In the genomic region with DNA sequence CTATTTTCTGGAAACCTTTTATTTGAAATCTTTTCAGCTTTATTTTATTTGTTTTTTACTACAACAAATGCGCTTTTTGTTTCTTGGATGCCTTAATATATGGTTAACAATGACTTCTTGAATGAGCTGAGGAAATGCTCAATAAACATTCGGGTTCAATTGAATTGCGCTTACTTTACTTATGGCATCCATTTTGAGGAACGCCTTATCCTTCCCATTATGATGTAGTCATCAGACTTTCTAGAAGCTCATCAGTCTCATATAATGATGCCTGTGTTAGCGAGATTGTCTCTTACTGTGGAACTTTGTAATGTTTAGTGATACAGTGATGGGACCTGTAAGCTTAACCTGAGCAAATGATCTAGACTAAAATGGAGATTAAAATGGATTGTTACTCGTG, we compare ENCODE assay signal across 8 cellular contexts. TPM values are rescaled to one million over a fixed set of nuclear protein-coding genes. Genes with fewer than 3 reads are reported as not detected.
DNase-seq lines count a peak whose midpoint lies in the region; ATAC-seq lines count a peak whose summit lies in the region.

No MANE protein-coding gene starts in this region.

- peak overlapping the region; percentile 71 to 93 (median 86); a peak in 20 of 22 replicates for H3K27ac ChIP-seq in BLaER1 treated with 17β-estradiol and CSF1 and Interleukin-3, amounts not matched to agents 10 nM and 100 nM
- H3K27ac ChIP-seq in KOPT-K1 (ENCODE audit: low read depth, low read length, poor library complexity, severe bottlenecking), result peak overlapping the region; percentile 76

- peaks cover 0 to 13% (median 5%) of the 10 kb centered on the region in 11 experiments; a peak in 7 of 22 replicates for H4K20me1 ChIP-seq in BLaER1 treated with 17β-estradiol and CSF1 and Interleukin-3, amounts not matched to agents 10 nM and 100 nM

- H3K36me3 ChIP-seq in BLaER1 treated with 17β-estradiol and CSF1 and Interleukin-3, amounts not matched to agents 10 nM and 100 nM, result peaks cover 13 to 29% (median 20%) of the 10 kb centered on the region in 11 experiments
- peaks cover 17% of the 10 kb centered on the region for H3K36me3 ChIP-seq in KOPT-K1 (ENCODE audit: insufficient read depth, low read length)

- H3K4me1 ChIP-seq in BLaER1 treated with 17β-estradiol and CSF1 and Interleukin-3, amounts not matched to agents 10 nM and 100 nM, result peaks cover 24 to 41% (median 38%) of the 10 kb centered on the region in 10 experiments

- no peak for ATAC-seq in central memory CD8-positive, alpha-beta T cell (replicated peaks; ENCODE audit: extremely low read depth, poor library complexity, severe bottlenecking)
- no peak for ATAC-seq in naive thymus-derived CD8-positive, alpha-beta T cell
- ATAC-seq in HG03159 (IDR thresholded peaks at IDR 0.05; ENCODE audit: unreplicated experiment) (no peak), HG02870 (IDR thresholded peaks at IDR 0.05; ENCODE audit: unreplicated experiment) (no peak)

- H3K27me3 Mint-ChIP-seq in central memory CD8-positive, alpha-beta T cell, result no peaks in the 10 kb centered on the region
- no peaks in the 10 kb centered on the region for H3K27me3 Mint-ChIP-seq in naive thymus-derived CD8-positive, alpha-beta T cell

- H3K4me2 ChIP-seq in BLaER1 treated with 17β-estradiol and CSF1 and Interleukin-3, amounts not matched to agents 10 nM and 100 nM, result peak overlapping the region; percentile 71 to 95 (median 87)

- H3K9me3 Mint-ChIP-seq in central memory CD8-positive, alpha-beta T cell, result no peaks in the 10 kb centered on the region
- no peaks in the 10 kb centered on the region for H3K9me3 Mint-ChIP-seq in naive thymus-derived CD8-positive, alpha-beta T cell

- POLR2A ChIA-PET in naive thymus-derived CD8-positive, alpha-beta T cell (lab: Charles Lee), result interaction anchor here (3.6 to 4.1 kb wide), 2 partner anchors 62 to 96 kb away, joined by 25 to 64 read pairs; partner anchors contain the start of genes CENPK, NLN, PPWD1 and SGTB

- H3K27me3 ChIP-seq in BLaER1 treated with 17β-estradiol and CSF1 and Interleukin-3, amounts not matched to agents 10 nM and 100 nM, result no peaks in the 10 kb centered on the region

- H3K36me3 Mint-ChIP-seq in central memory CD8-positive, alpha-beta T cell (ENCODE audit: insufficient read depth), result peaks cover 44% of the 10 kb centered on the region
- H3K36me3 Mint-ChIP-seq in naive thymus-derived CD8-positive, alpha-beta T cell, result peaks cover 0 to 24% (median 2%) of the 10 kb centered on the region in 3 donors

- no peaks in the 10 kb centered on the region for H3K9me3 ChIP-seq in BLaER1 treated with 17β-estradiol and CSF1 and Interleukin-3, amounts not matched to agents 10 nM and 100 nM (replicated peaks in 1 of 11)
- no peaks in the 10 kb centered on the region for H3K9me3 ChIP-seq in KOPT-K1 (ENCODE audit: insufficient read depth, low read length, poor library complexity, severe bottlenecking)

- H3K27ac Mint-ChIP-seq in central memory CD8-positive, alpha-beta T cell (ENCODE audit: low read depth), result peak overlapping the region; percentile 99
- peak overlapping the region; percentile 4 to 99 (median 92) for H3K27ac Mint-ChIP-seq in naive thymus-derived CD8-positive, alpha-beta T cell

- H3K9ac ChIP-seq in BLaER1 treated with 17β-estradiol and CSF1 and Interleukin-3, amounts not matched to agents 10 nM and 100 nM, result peak overlapping the region; percentile 79 to 92 (median 86)

- DNase-seq in central memory CD8-positive, alpha-beta T cell (ENCODE audit: low spot score in 2 of 2), result no peak
- DNase-seq in naive thymus-derived CD8-positive, alpha-beta T cell, result no peak
- DNase-seq in Kasumi-1 (lab: John Stamatoyannopoulos, UW) (no peak), NCI-H1436 (lab: John Stamatoyannopoulos, UW) (no peak)

- peaks cover 24% of the 10 kb centered on the region for H3K4me1 Mint-ChIP-seq in central memory CD8-positive, alpha-beta T cell
- H3K4me1 Mint-ChIP-seq in naive thymus-derived CD8-positive, alpha-beta T cell, result peaks cover 9 to 58% (median 44%) of the 10 kb centered on the region in 4 donors

- peak overlapping the region; percentile 98 for H3K4me3 Mint-ChIP-seq in central memory CD8-positive, alpha-beta T cell
- peak overlapping the region; percentile 52 to 100 (median 98) for H3K4me3 Mint-ChIP-seq in naive thymus-derived CD8-positive, alpha-beta T cell

- peak overlapping the region; percentile 67 to 93 (median 78) for H3K4me3 ChIP-seq in BLaER1 treated with 17β-estradiol and CSF1 and Interleukin-3, amounts not matched to agents 10 nM and 100 nM

RNA-seq across cellular contexts. Expression of gene SHLD3, which starts 0.9 kb away (rescaled TPM):
- total RNA-seq in naive thymus-derived CD8-positive, alpha-beta T cell, result 1 to 10 TPM; 7.8 to 9.9 TPM
- polyA plus RNA-seq in naive thymus-derived CD8-positive, alpha-beta T cell, result 1 to 10 TPM; 2.6 to 7.2 (median 2.9) TPM

RNA-seq across cellular contexts. Expression of gene TRAPPC13, which starts 0.9 kb away (rescaled TPM):
- 10 to 100 TPM; 21.6 to 26.2 TPM for total RNA-seq in naive thymus-derived CD8-positive, alpha-beta T cell
- 10 to 100 TPM; 17.3 to 19.7 (median 18.1) TPM for polyA plus RNA-seq in naive thymus-derived CD8-positive, alpha-beta T cell

RNA-seq across cellular contexts. Expression of gene TRIM23, which starts 1.6 kb away (rescaled TPM):
- total RNA-seq in naive thymus-derived CD8-positive, alpha-beta T cell, result 10 to 100 TPM; 24.8 to 29.6 TPM
- polyA plus RNA-seq in naive thymus-derived CD8-positive, alpha-beta T cell, result 10 to 100 TPM; 11.6 to 16.0 (median 12.9) TPM
